Comparison of ENCODE assay signal across 1 cellular context in the genomic region with DNA sequence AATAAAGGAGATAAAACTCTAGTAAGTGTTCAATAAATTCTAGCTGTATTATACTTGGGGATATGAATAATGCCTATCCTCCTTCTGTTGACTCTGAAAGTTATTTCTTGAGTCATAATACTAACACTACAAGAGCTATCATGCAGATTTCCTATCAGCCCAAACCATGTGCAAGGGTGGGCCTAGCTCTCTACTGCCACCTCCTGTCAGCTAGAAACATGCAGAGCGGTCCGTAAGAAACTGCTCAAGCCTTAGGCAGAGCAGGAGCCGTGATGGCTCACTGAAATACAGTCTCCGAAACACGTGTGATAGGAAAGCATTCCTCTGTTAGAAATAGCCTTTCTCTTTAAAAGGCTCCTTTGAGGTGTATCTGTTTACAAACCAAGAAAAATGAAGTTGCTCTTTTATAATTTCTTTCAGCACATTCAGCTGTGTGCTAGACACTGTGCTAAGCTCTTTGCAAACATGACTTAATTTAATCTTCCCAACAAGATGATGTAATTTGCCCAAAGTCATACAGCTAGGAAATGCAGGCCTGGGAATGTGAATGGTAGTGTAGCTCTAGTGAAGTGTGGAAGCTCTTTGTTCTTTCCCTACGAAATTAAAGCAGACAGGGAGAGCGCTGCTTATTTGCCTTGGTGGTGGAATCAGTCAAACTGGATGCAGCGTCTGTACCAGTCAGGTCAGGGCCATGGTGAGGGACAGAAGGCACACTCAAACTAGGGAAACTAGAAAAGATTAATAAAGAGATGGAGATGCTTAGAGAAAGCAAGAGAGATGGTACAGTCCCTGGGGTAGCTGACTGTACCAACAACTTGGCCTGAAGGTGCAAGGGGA.
TF ChIP-seq lines count a peak whose summit lies in the region.

No MANE protein-coding gene starts in this region.

TF ChIP-seq in endothelial cell of umbilical vein, 7 proteins besides CTCF, POLR2A, EP300 and RAD21:
- peak; percentile 51 for TF ChIP-seq MAX (IDR thresholded peaks at IDR 0.05; ENCODE audit: insufficient read depth, insufficient read length)
- no peak for TF ChIP-seq POLR2AphosphoS5 (IDR thresholded peaks at IDR 0.05; ENCODE audit: insufficient read depth, low read depth, low read length)
- TF ChIP-seq GATA2 (IDR thresholded peaks at IDR 0.05; ENCODE audit: insufficient read depth, insufficient read length, low read depth, low read length): peak; percentile 39
- TF ChIP-seq MYC (IDR thresholded peaks at IDR 0.05; ENCODE audit: low read depth, low read length): peak; percentile 55
- TF ChIP-seq JUN (IDR thresholded peaks at IDR 0.05; ENCODE audit: borderline replicate concordance, insufficient read depth, insufficient read length, low read depth): no peak
- TF ChIP-seq EZH2 (IDR thresholded peaks at IDR 0.05; ENCODE audit: borderline replicate concordance, low read depth, low read length, severe bottlenecking): no peak
- TF ChIP-seq FOS (IDR thresholded peaks at IDR 0.05; ENCODE audit: borderline replicate concordance, insufficient read depth, low read length): no peak
